Comparison of ENCODE assay signal across 13 cellular contexts in the genomic region with DNA sequence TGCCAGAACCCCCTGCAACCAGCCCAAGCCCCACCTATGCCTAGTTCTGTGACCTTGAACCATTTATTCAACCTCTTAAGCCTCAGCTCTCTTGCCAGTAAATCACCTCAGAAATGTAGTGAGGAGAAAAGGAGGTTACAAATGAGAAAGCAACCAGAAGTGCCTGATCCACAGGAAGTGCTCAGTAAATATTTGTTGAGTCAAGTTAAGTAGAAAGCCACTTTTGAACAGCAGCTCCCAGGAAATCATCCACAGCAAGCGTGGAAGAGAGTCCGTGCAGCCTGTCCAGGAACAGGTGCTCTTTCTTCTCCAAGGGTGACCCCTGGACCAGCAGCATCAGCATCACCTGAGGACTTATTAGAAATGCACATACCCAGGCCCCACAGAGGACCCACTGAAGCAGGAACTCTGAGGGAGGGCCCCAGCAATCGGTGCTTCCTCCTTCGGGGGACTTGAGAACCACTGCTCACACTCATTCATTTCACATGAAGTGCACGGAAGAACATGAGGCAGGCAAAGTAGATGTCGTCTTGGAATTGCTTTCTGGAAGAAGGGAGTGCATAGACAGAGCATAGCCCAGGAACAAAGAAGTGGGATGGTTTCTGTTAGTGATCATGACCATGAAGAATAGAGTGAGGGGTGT.
DNase-seq lines count a peak whose midpoint lies in the region; TF ChIP-seq lines count a peak whose summit lies in the region.
"Had no signal": no experiment of that assay in that cellular context is flagged by ENCODE, and none has a peak within 500 bp of the region (broad histone marks: within the 10 kb centered on the region; RNA-seq: fewer than 3 reads in every experiment).

No MANE protein-coding gene starts in this region.

- peaks cover 63% of the 10 kb centered on the region for H3K4me1 ChIP-seq in parathyroid adenoma
- H3K4me1 ChIP-seq: HAP-1 had no signal

- H3K79me2 ChIP-seq in parathyroid adenoma, result peaks cover 56% of the 10 kb centered on the region

- H3K36me3 ChIP-seq in parathyroid adenoma (ENCODE audit: control insufficient read depth, insufficient read depth, low read length) (no peaks in the 10 kb centered on the region), WERI-Rb-1 (no peaks in the 10 kb centered on the region)
- H3K36me3 ChIP-seq: BLaER1 treated with 17β-estradiol and CSF1 and Interleukin-3, amounts not matched to agents 10 nM and 100 nM; HAP-1 had no signal

- no peak overlapping the region for H3K9ac ChIP-seq in parathyroid adenoma
- H3K9ac ChIP-seq: BLaER1 treated with 17β-estradiol and CSF1 and Interleukin-3, amounts not matched to agents 10 nM and 100 nM had no signal

- no peak overlapping the region for H3K4me3 ChIP-seq in parathyroid adenoma (ENCODE audit: low read depth, low read length)
- H3K4me3 ChIP-seq in WERI-Rb-1 (ENCODE audit: low read depth, low read length), result no peak overlapping the region
- H3K4me3 ChIP-seq: BLaER1 treated with 17β-estradiol and CSF1 and Interleukin-3, amounts not matched to agents 10 nM and 100 nM; HAP-1 had no signal

- no peak overlapping the region for H3K4me2 ChIP-seq in parathyroid adenoma (ENCODE audit: low read length)

- DNase-seq in NCI-H510A treated with DMSO at 0.1 percent for 48 hours (lab: John Stamatoyannopoulos, UW) (peak; percentile 44), NCI-H510A (lab: John Stamatoyannopoulos, UW) (no peak), iPS-NIHi7 (ENCODE audit: extremely low spot score) (no peak), T1000 (lab: John Stamatoyannopoulos, UW) (no peak), WERI-Rb-1 (no peak)
- DNase-seq: ACHN; CD4-positive, CD25-positive, alpha-beta regulatory T cell; DMS 273 treated with DMSO at 0.1 percent for 48 hours; GF-D8 had no signal

- H3K27ac ChIP-seq in VCaP (peak overlapping the region; percentile 53; the same call in 1 of the 2 replicates), parathyroid adenoma (no peak overlapping the region), WERI-Rb-1 (no peak overlapping the region)
- H3K27ac ChIP-seq: BLaER1 treated with 17β-estradiol and CSF1 and Interleukin-3, amounts not matched to agents 10 nM and 100 nM had no signal

- TF ChIP-seq CTCF in VCaP (conservative IDR thresholded peaks at IDR 0.05), result no peak
- no peak for TF ChIP-seq CTCF in parathyroid adenoma (IDR thresholded peaks at IDR 0.05)
- no peak for TF ChIP-seq CTCF in WERI-Rb-1 (IDR thresholded peaks at IDR 0.05; ENCODE audit: low read depth, low read length)

- peak overlapping the region; percentile 50 for H2AFZ ChIP-seq in parathyroid adenoma

- no peaks in the 10 kb centered on the region for H3K9me3 ChIP-seq in parathyroid adenoma (ENCODE audit: control insufficient read depth, low read length)
- no peaks in the 10 kb centered on the region for H3K9me3 ChIP-seq in WERI-Rb-1 (ENCODE audit: severe bottlenecking)
- H3K9me3 ChIP-seq: BLaER1 treated with 17β-estradiol and CSF1 and Interleukin-3, amounts not matched to agents 10 nM and 100 nM; HAP-1 had no signal

- H3K27me3 ChIP-seq in parathyroid adenoma (ENCODE audit: control insufficient read depth, insufficient read depth, low read length), result no peaks in the 10 kb centered on the region
- no peaks in the 10 kb centered on the region for H3K27me3 ChIP-seq in WERI-Rb-1 (ENCODE audit: insufficient read depth, low read depth, severe bottlenecking)
- H3K27me3 ChIP-seq: BLaER1 treated with 17β-estradiol and CSF1 and Interleukin-3, amounts not matched to agents 10 nM and 100 nM had no signal
